Comparison of ENCODE assay signal across 2 cellular contexts in genomic region chr12:45285717-45286116, GRCh38.
TF ChIP-seq lines count a peak whose summit lies in the region.

No MANE protein-coding gene starts in this region.

TF ChIP-seq in IMR-90, 13 proteins besides CTCF, POLR2A, EP300 and RAD21:
- TF ChIP-seq MXI1 (IDR thresholded peaks at IDR 0.05; ENCODE audit: borderline replicate concordance, low read depth, low read length) = no peak
- no peak for TF ChIP-seq SMC3 (IDR thresholded peaks at IDR 0.05; ENCODE audit: low read depth, low read length)
- no peak for TF ChIP-seq RCOR1 (IDR thresholded peaks at IDR 0.05; ENCODE audit: insufficient replicate concordance, low read length)
- no peak for TF ChIP-seq USF2 (IDR thresholded peaks at IDR 0.05; ENCODE audit: low read depth, low read length)
- TF ChIP-seq ELK1 (IDR thresholded peaks at IDR 0.05; ENCODE audit: borderline replicate concordance, low read depth, low read length) = no peak
- TF ChIP-seq MAZ (IDR thresholded peaks at IDR 0.05; ENCODE audit: borderline replicate concordance, low read depth, low read length) = no peak
- TF ChIP-seq BHLHE40 (IDR thresholded peaks at IDR 0.05; ENCODE audit: low read depth, low read length) = no peak
- TF ChIP-seq CEBPB (IDR thresholded peaks at IDR 0.05; ENCODE audit: low read depth, low read length) = no peak
- TF ChIP-seq NFE2L2 (IDR thresholded peaks at IDR 0.05; ENCODE audit: low read depth, low read length) = no peak
- no peak for TF ChIP-seq MAFK (IDR thresholded peaks at IDR 0.05; ENCODE audit: low read depth, low read length)

TF ChIP-seq in WTC11, 78 proteins besides CTCF, POLR2A, EP300 and RAD21:
- TF ChIP-seq CREM (CRISPR knock-in tag; IDR thresholded peaks at IDR 0.05) (no peak), ZBTB43 (CRISPR knock-in tag; IDR thresholded peaks at IDR 0.05) (no peak), E2F4 (CRISPR knock-in tag; IDR thresholded peaks at IDR 0.05; ENCODE audit: borderline replicate concordance, low read depth) (no peak), HMGA2 (CRISPR knock-in tag; IDR thresholded peaks at IDR 0.05) (no peak), ZNF317 (CRISPR knock-in tag; IDR thresholded peaks at IDR 0.05; ENCODE audit: borderline replicate concordance, low read depth) (no peak), PRDM15 (CRISPR knock-in tag; IDR thresholded peaks at IDR 0.05) (no peak)
